ENCODE assay signal across 12 cellular contexts in genomic region chr10:6383099-6383812, GRCh38.
DNase-seq lines count a peak whose midpoint lies in the region; ATAC-seq and TF ChIP-seq lines count a peak whose summit lies in the region.
"Had no signal": no experiment of that assay in that cellular context is flagged by ENCODE, and none has a peak within 500 bp of the region (broad histone marks: within the 10 kb centered on the region; RNA-seq: fewer than 3 reads in every experiment).

No MANE protein-coding gene starts in this region.

- H3K4me3 ChIP-seq in dorsolateral prefrontal cortex (peak overlapping the region in 26 of 59 donors; percentile 1 to 53 (median 32)), uterus (no peak overlapping the region), MM.1S (ENCODE audit: low read length) (no peak overlapping the region)
- H3K4me3 ChIP-seq: suprapubic skin had no signal

- H3K4me3 Mint-ChIP-seq in activated T-cell treated with anti-CD3 and anti-CD28 coated beads, Interleukin-2, amount 50 U/mL, for 72 hours: peak overlapping the region; percentile 73 to 84
- H3K4me3 Mint-ChIP-seq in activated T-cell treated with anti-CD3 and anti-CD28 coated beads, Interleukin-2, amount 50 U/mL, for 24 hours: no peak overlapping the region

- no peaks in the 10 kb centered on the region for H3K4me1 ChIP-seq in uterus
- peaks cover 18% of the 10 kb centered on the region for H3K4me1 ChIP-seq in MM.1S (ENCODE audit: low read length)
- H3K4me1 ChIP-seq: suprapubic skin had no signal

- TF ChIP-seq CTCF in dorsolateral prefrontal cortex (IDR thresholded peaks at IDR 0.05 in 54 of 56, conservative IDR thresholded peaks at IDR 0.05 in 2 of 56; ENCODE audit: low read depth in 1 of 56, partially characterized antibody in 56 of 56) (no peak), uterus (IDR thresholded peaks at IDR 0.05) (no peak), MM.1S (IDR thresholded peaks at IDR 0.05; ENCODE audit: low read length) (no peak)

- H3K79me2 ChIP-seq in MM.1S (ENCODE audit: low read length): no peaks in the 10 kb centered on the region

- H3F3A ChIP-seq in MM.1S (ENCODE audit: insufficient read depth, low read length): peaks cover 9% of the 10 kb centered on the region; the same call in 1 of the 2 replicates

- H3K27ac ChIP-seq in dorsolateral prefrontal cortex (peak overlapping the region in 58 of 59 donors; percentile 6 to 97 (median 88)), uterus (peak overlapping the region; percentile 24 to 80), MM.1S (ENCODE audit: low read length) (no peak overlapping the region)
- H3K27ac ChIP-seq: suprapubic skin had no signal

- no peaks in the 10 kb centered on the region for H4K20me1 ChIP-seq in MM.1S (ENCODE audit: insufficient read depth, low read length)

- H3K36me3 Mint-ChIP-seq in activated T-cell treated with anti-CD3 and anti-CD28 coated beads, Interleukin-2, amount 50 U/mL, for 72 hours (ENCODE audit: insufficient read depth in 2 of 2): peaks cover 36 to 49% of the 10 kb centered on the region in 2 donors
- peaks cover 33% of the 10 kb centered on the region for H3K36me3 Mint-ChIP-seq in activated T-cell treated with anti-CD3 and anti-CD28 coated beads, Interleukin-2, amount 50 U/mL, for 24 hours (ENCODE audit: low read depth)

- H3K36me3 ChIP-seq in uterus: no peaks in the 10 kb centered on the region
- H3K36me3 ChIP-seq in MM.1S (replicated peaks; ENCODE audit: insufficient read depth, low read length): no peaks in the 10 kb centered on the region
- H3K36me3 ChIP-seq: suprapubic skin had no signal

- no peak for ATAC-seq in activated T-cell treated with anti-CD3 and anti-CD28 coated beads, Interleukin-2, amount 50 U/mL, for 72 hours (replicated peaks in 1 of 2)
- ATAC-seq in HG02981 (IDR thresholded peaks at IDR 0.05; ENCODE audit: unreplicated experiment): no peak
- ATAC-seq: left colon had no signal

- no peak overlapping the region for H3K27ac Mint-ChIP-seq in activated T-cell treated with anti-CD3 and anti-CD28 coated beads, Interleukin-2, amount 50 U/mL, for 72 hours
- H3K27ac Mint-ChIP-seq in activated T-cell treated with anti-CD3 and anti-CD28 coated beads, Interleukin-2, amount 50 U/mL, for 24 hours: no peak overlapping the region

- no peaks in the 10 kb centered on the region for H3K27me3 ChIP-seq in dorsolateral prefrontal cortex
- no peaks in the 10 kb centered on the region for H3K27me3 ChIP-seq in uterus
- H3K27me3 ChIP-seq in MM.1S (replicated peaks; ENCODE audit: insufficient read depth, low read length): no peaks in the 10 kb centered on the region
- H3K27me3 ChIP-seq: suprapubic skin had no signal

- no peak overlapping the region for H3K4me2 ChIP-seq in MM.1S (ENCODE audit: low read depth, low read length)

- no peak for TF ChIP-seq POLR2A in uterus (IDR thresholded peaks at IDR 0.05)

- no peaks in the 10 kb centered on the region for H3K27me3 Mint-ChIP-seq in activated T-cell treated with anti-CD3 and anti-CD28 coated beads, Interleukin-2, amount 50 U/mL, for 72 hours (ENCODE audit: low read depth)
- no peaks in the 10 kb centered on the region for H3K27me3 Mint-ChIP-seq in activated T-cell treated with anti-CD3 and anti-CD28 coated beads, Interleukin-2, amount 50 U/mL, for 24 hours

- H3K9ac ChIP-seq in MM.1S (ENCODE audit: low read length): no peak overlapping the region

- H3K9me3 Mint-ChIP-seq in activated T-cell treated with anti-CD3 and anti-CD28 coated beads, Interleukin-2, amount 50 U/mL, for 72 hours: peaks cover 21 to 22% of the 10 kb centered on the region in 2 donors
- H3K9me3 Mint-ChIP-seq in activated T-cell treated with anti-CD3 and anti-CD28 coated beads, Interleukin-2, amount 50 U/mL, for 24 hours: peaks cover 33% of the 10 kb centered on the region

- H3K9me3 ChIP-seq in uterus (no peaks in the 10 kb centered on the region), MM.1S (replicated peaks; ENCODE audit: insufficient read depth, low read length) (no peaks in the 10 kb centered on the region)

- intact Hi-C loops in dorsolateral prefrontal cortex (cut with DNase I): no loop called here
- intact Hi-C loops in uterus (cut with DNase I; ENCODE audit: low total_unique reads): no loop called here

- no peak overlapping the region for H2AFZ ChIP-seq in MM.1S (ENCODE audit: low read length)

- DNase-seq in activated T-cell treated with anti-CD3 and anti-CD28 coated beads, Interleukin-2, amount 50 U/mL, for 72 hours: no peak
- no peak for DNase-seq in activated T-cell treated with anti-CD3 and anti-CD28 coated beads, Interleukin-2, amount 50 U/mL, for 24 hours
- DNase-seq in dorsolateral prefrontal cortex (peak in 3 of 10 donors; percentile 38 to 73 (median 62)), midbrain (lab: John Stamatoyannopoulos, UW) (peak; percentile 73), uterus (peak; percentile 42 to 52), NCI-H1048 (lab: John Stamatoyannopoulos, UW) (no peak), MM.1S (no peak)
- DNase-seq: effector CD8-positive, alpha-beta T cell; left colon; SIG-M5 had no signal

- peaks cover 37% of the 10 kb centered on the region for H3K4me1 Mint-ChIP-seq in activated T-cell treated with anti-CD3 and anti-CD28 coated beads, Interleukin-2, amount 50 U/mL, for 72 hours (ENCODE audit: low read depth)
- H3K4me1 Mint-ChIP-seq in activated T-cell treated with anti-CD3 and anti-CD28 coated beads, Interleukin-2, amount 50 U/mL, for 24 hours (ENCODE audit: low read depth): peaks cover 32% of the 10 kb centered on the region

- no peaks in the 10 kb centered on the region for H3K9me2 ChIP-seq in MM.1S (replicated peaks; ENCODE audit: insufficient read depth, low read length)

Comparison
In these comparisons a context has a peak if more than half of its experiments do, and no peak if none do; other contexts are left out.
1. DNase-seq: peak in midbrain (single experiment) and uterus (2 of 2); none in activated T-cell treated with anti-CD3 and anti-CD28 coated beads, Interleukin-2, amount 50 U/mL, for 72 hours (0 of 2), activated T-cell treated with anti-CD3 and anti-CD28 coated beads, Interleukin-2, amount 50 U/mL, for 24 hours (single experiment), NCI-H1048 (single experiment) and MM.1S (single experiment).